ENCODE assay signal across 12 cellular contexts in the genomic region with DNA sequence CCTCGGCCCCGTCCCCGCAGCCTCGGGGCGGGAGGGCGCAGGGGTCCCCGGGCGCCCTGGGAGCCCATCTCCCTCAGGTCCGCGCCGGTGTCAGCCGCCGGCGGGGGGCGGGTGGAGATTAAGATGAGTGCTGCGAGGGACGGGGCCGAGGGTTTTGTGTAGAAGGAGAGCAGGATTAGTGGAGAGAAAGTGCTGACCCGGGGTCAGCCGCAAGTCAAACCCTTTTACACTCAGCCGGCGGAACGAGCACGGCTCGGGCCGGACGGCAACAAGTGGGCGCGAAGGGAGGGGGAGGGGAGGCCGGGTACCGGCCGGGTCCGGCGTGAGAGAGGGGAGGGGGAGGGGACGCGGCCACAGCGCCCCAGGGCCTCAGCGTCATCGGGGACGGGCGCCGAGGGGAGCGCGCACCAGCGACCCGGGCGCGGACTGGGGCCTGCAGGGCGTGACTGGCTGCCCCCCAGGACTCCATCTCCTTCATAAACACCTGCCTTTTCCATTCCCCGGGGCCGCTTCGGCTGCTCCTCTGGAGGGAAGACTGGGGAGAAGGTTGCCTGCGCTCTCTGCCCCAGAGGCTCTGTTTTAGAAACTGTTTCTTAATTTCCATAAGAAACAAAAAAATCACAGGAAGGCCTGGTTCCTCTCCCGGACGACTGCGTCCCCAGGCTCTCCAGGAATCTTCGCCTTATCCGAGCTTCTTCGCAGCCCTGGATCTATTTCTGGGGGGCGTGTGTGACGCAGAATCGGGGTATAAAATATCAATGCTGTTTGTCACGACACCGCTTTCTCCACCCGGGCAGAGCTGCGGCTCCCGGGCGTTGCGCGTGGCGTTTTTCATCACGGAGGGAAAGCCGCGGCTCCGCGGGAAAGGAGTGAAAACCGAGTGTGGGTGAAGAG. TPM values are rescaled to one million over a fixed set of nuclear protein-coding genes. Genes with fewer than 3 reads are reported as not detected.
A peak's percentile ranks its signal among the peaks of the same experiment; 100 is the strongest.
DNase-seq lines count a peak whose midpoint lies in the region; ATAC-seq and TF ChIP-seq lines count a peak whose summit lies in the region.
"Had no signal": no experiment of that assay in that cellular context is flagged by ENCODE, and none has a peak within 500 bp of the region (broad histone marks: within the 10 kb centered on the region; RNA-seq: fewer than 3 reads in every experiment).

No MANE protein-coding gene starts in this region.

- peak overlapping the region; percentile 91 for H3K4me3 Mint-ChIP-seq in neural crest cell

- ATAC-seq in GM18909 (IDR thresholded peaks at IDR 0.05; ENCODE audit: poor library complexity, unreplicated experiment) (no peak), GM18498 (IDR thresholded peaks at IDR 0.05; ENCODE audit: unreplicated experiment) (no peak)

- H3K4me1 Mint-ChIP-seq in neural crest cell = peaks cover 63% of the 10 kb centered on the region

- no peaks in the 10 kb centered on the region for H3K9me3 Mint-ChIP-seq in neural crest cell

- DNase-seq in DMS79 treated with DMSO at 0.1 percent for 48 hours (lab: John Stamatoyannopoulos, UW) (peak; percentile 78), NCI-H1105 (lab: John Stamatoyannopoulos, UW) (peak; percentile 90), caudate nucleus (lab: John Stamatoyannopoulos, UW) (peak in 1 of 61 donors; percentile 46), neural crest cell (ENCODE audit: low read depth, low spot score) (peak; percentile 61), cerebellum (ENCODE audit: low spot score) (no peak), dermis blood vessel endothelial cell (no peak)
- DNase-seq: activated naive CD4-positive, alpha-beta T cell; ovary had no signal

- H3K27ac Mint-ChIP-seq in neural crest cell (ENCODE audit: unreplicated experiment) = peak overlapping the region; percentile 90

- peaks cover 20% of the 10 kb centered on the region for H3K36me3 Mint-ChIP-seq in neural crest cell (ENCODE audit: low read depth)

- H3K27ac ChIP-seq in caudate nucleus (ENCODE audit: low read depth, low read length) = peak overlapping the region; percentile 62
- H3K27ac ChIP-seq: ovary, upper lobe of left lung had no signal

- H3K27me3 Mint-ChIP-seq in neural crest cell (ENCODE audit: low read depth) = peaks cover 55% of the 10 kb centered on the region

- no peak for TF ChIP-seq CTCF in neural crest cell (conservative IDR thresholded peaks at IDR 0.05)

RNA-seq across cellular contexts. Expression of a gene that starts 6.5 kb away (rescaled TPM):
- total RNA-seq in neural crest cell = 41.2 and 41.4 TPM in 2 replicates
- 6.9 TPM for total RNA-seq in cerebellum
- total RNA-seq in dermis blood vessel endothelial cell = not detected in 2 replicates
- total RNA-seq: LHCN-M2, ovary, upper lobe of left lung had no signal

Comparison
In these comparisons a context has a peak if more than half of its experiments do, and no peak if none do; other contexts are left out.
1. DNase-seq: peak in DMS79 treated with DMSO at 0.1 percent for 48 hours (single experiment), NCI-H1105 (single experiment) and neural crest cell (single experiment); none in cerebellum (single experiment) and dermis blood vessel endothelial cell (single experiment).